1 cellular context compared by ENCODE assay signal in the genomic region with DNA sequence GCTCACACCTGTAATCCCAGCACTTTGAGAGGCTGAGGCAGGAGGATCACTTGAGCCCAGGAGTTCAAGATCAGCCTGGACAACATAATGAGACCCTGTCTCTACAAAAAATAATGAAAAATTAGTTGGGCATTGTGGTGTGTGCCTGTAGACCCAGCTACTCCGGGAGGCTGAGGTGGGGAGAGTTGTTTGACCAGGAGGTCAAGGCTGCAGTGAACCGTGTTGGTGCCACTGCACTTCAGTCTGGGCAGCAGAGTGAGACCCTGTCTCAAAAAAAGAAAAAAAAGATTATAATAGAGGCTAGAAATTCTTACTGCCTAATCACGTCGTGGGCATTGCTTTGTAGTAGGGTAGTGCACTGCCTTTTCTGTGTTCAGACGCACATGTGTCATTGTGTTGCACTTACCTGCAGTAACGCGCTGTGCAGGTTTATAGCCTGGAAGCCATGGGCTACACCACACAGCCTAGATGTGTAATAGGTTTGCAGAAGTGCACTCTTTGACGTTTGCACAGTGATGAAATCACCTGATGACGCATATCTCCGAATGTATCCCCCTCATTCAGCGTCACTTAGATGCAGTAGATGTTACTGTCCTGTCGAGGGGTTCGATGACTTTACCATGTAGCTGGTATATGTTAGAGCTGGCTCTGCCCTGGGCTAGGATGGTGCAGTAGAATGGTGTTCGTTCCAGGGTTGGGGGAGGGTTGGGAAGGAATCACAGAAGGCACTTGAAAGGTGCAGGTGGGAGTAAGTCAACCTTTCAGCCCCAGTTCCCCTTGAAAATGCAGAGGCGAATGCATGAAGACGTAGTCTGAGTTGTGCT.
TF ChIP-seq lines count a peak whose summit lies in the region.

No MANE protein-coding gene starts in this region.

TF ChIP-seq in H1, 55 proteins besides CTCF, POLR2A, EP300 and RAD21:
- TF ChIP-seq SRF (IDR thresholded peaks at IDR 0.05; ENCODE audit: low read depth, low read length) (no peak), TBP (IDR thresholded peaks at IDR 0.05; ENCODE audit: low read depth, low read length) (no peak), MAFK (IDR thresholded peaks at IDR 0.05; ENCODE audit: low read depth, low read length) (no peak), EGR1 (IDR thresholded peaks at IDR 0.05; ENCODE audit: borderline replicate concordance, low read depth, low read length) (no peak), ZNF274 (IDR thresholded peaks at IDR 0.05; ENCODE audit: borderline replicate concordance, extremely low read depth, low read length) (no peak), NRF1 (IDR thresholded peaks at IDR 0.05; ENCODE audit: low read depth, low read length) (no peak), SIX5 (IDR thresholded peaks at IDR 0.05; ENCODE audit: low read depth, low read length) (no peak), TAF7 (optimal IDR thresholded peaks at IDR 0.05; ENCODE audit: borderline replicate concordance, low read depth, low read length) (no peak)
